1 cellular context compared by ENCODE assay signal in genomic region chr6:44245912-44246662, GRCh38.
TF ChIP-seq lines count a peak whose summit lies in the region.

No MANE protein-coding gene starts in this region.

TF ChIP-seq in HepG2, 621 proteins besides CTCF, POLR2A, EP300 and RAD21 (continued from another document and continues in another):
- TF ChIP-seq ERF (CRISPR knock-in tag; IDR thresholded peaks at IDR 0.05): peak; percentile 69; the same call in 1 of the 2 replicates
- 0 out of 2 replicates have a peak, but pooled peaks have one; percentile 13 for TF ChIP-seq ZNF383 (CRISPR knock-in tag; IDR thresholded peaks at IDR 0.05; ENCODE audit: borderline replicate concordance)
- peak; percentile 50; the same call in 1 of the 2 replicates for TF ChIP-seq ZMYM3 (CRISPR knock-in tag; IDR thresholded peaks at IDR 0.05)
- peak; percentile 39 for TF ChIP-seq ZNF879 (CRISPR knock-in tag; IDR thresholded peaks at IDR 0.05)
- TF ChIP-seq ZNF790 (CRISPR knock-in tag; IDR thresholded peaks at IDR 0.05; ENCODE audit: borderline replicate concordance): no peak
- no peak for TF ChIP-seq ZNF678 (CRISPR knock-in tag; IDR thresholded peaks at IDR 0.05)
- TF ChIP-seq ELF1 (CRISPR knock-in tag; IDR thresholded peaks at IDR 0.05): peak; percentile 53; the same call in 1 of the 2 replicates
- TF ChIP-seq ZNF776 (CRISPR knock-in tag; IDR thresholded peaks at IDR 0.05): peak; percentile 45
- peak; percentile 98 for TF ChIP-seq BCL3 (CRISPR knock-in tag; IDR thresholded peaks at IDR 0.05)
- no peak for TF ChIP-seq ZNF670 (CRISPR knock-in tag; IDR thresholded peaks at IDR 0.05; ENCODE audit: borderline replicate concordance)
- peak; percentile 39; the same call in 1 of the 2 replicates for TF ChIP-seq BCL6 (CRISPR knock-in tag; IDR thresholded peaks at IDR 0.05)
- no peak for TF ChIP-seq NFIC (IDR thresholded peaks at IDR 0.05; ENCODE audit: low read length)
- peak; percentile 97 for TF ChIP-seq ARNT2 (CRISPR knock-in tag; IDR thresholded peaks at IDR 0.05; ENCODE audit: low read depth)
- no peak for TF ChIP-seq ARNT (IDR thresholded peaks at IDR 0.05)
- TF ChIP-seq NR2F6 (IDR thresholded peaks at IDR 0.05): no peak
- peak; percentile 32; the same call in 1 of the 2 replicates for TF ChIP-seq NR2F6 (CRISPR knock-in tag; IDR thresholded peaks at IDR 0.05)
- no peak for TF ChIP-seq NPAS2 (CRISPR knock-in tag; IDR thresholded peaks at IDR 0.05; ENCODE audit: borderline replicate concordance)
- peak; percentile 87 for TF ChIP-seq ZC3H13 (CRISPR knock-in tag; IDR thresholded peaks at IDR 0.05)
- no peak; a peak in 1 of 4 replicates for TF ChIP-seq REST (IDR thresholded peaks at IDR 0.05; ENCODE audit: borderline replicate concordance in 1 of 2, low read depth in 1 of 2, low read length in 2 of 2)
- TF ChIP-seq SRSF4 (IDR thresholded peaks at IDR 0.05; ENCODE audit: low read depth, low read length, poor library complexity, severe bottlenecking): no peak
- TF ChIP-seq ADNP (CRISPR knock-in tag; IDR thresholded peaks at IDR 0.05): no peak
- TF ChIP-seq ZNF687 (CRISPR knock-in tag; IDR thresholded peaks at IDR 0.05): peak; percentile 94
- TF ChIP-seq SMAD9 (CRISPR knock-in tag; IDR thresholded peaks at IDR 0.05): 0 out of 2 replicates have a peak, but pooled peaks have one; percentile 80
- TF ChIP-seq TARDBP (CRISPR knock-in tag; IDR thresholded peaks at IDR 0.05): peak; percentile 87
- peak; percentile 57 for TF ChIP-seq SALL1 (CRISPR knock-in tag; IDR thresholded peaks at IDR 0.05)
- TF ChIP-seq SRSF1 (optimal IDR thresholded peaks at IDR 0.05; ENCODE audit: low read depth, low read length): peak; percentile 96
- TF ChIP-seq MEIS2 (CRISPR knock-in tag; IDR thresholded peaks at IDR 0.05): peak; percentile 91
- TF ChIP-seq ZNF775 (CRISPR knock-in tag; IDR thresholded peaks at IDR 0.05; ENCODE audit: borderline replicate concordance): no peak
- TF ChIP-seq NRL (CRISPR knock-in tag; IDR thresholded peaks at IDR 0.05; ENCODE audit: borderline replicate concordance): peak; percentile 8; the same call in 1 of the 2 replicates
- no peak for TF ChIP-seq ZBTB37 (CRISPR knock-in tag; IDR thresholded peaks at IDR 0.05)
- TF ChIP-seq GZF1 (CRISPR knock-in tag; IDR thresholded peaks at IDR 0.05): peak; percentile 1; the same call in 1 of the 2 replicates
- TF ChIP-seq ZNF768 (CRISPR knock-in tag; IDR thresholded peaks at IDR 0.05): peak; percentile 48
- TF ChIP-seq ZNF512B (CRISPR knock-in tag; IDR thresholded peaks at IDR 0.05; ENCODE audit: borderline replicate concordance): peak; percentile 92; the same call in 1 of the 2 replicates
- peak; percentile 69; the same call in 1 of the 2 replicates for TF ChIP-seq RFXAP (CRISPR knock-in tag; IDR thresholded peaks at IDR 0.05; ENCODE audit: borderline replicate concordance)
- peak; percentile 61; the same call in 1 of the 2 replicates for TF ChIP-seq FOXJ3 (CRISPR knock-in tag; IDR thresholded peaks at IDR 0.05; ENCODE audit: borderline replicate concordance)
- TF ChIP-seq ZNF18 (CRISPR knock-in tag; IDR thresholded peaks at IDR 0.05; ENCODE audit: insufficient replicate concordance): peak; percentile 76
- TF ChIP-seq DPF2 (CRISPR knock-in tag; IDR thresholded peaks at IDR 0.05; ENCODE audit: borderline replicate concordance, low read depth): no peak; the same call in 1 of the 2 replicates
- peak; percentile 88 for TF ChIP-seq AKAP8 (CRISPR knock-in tag; IDR thresholded peaks at IDR 0.05)
- peak; percentile 25 for TF ChIP-seq BRCA1 (CRISPR knock-in tag; IDR thresholded peaks at IDR 0.05)
- no peak; the same call in 1 of the 2 replicates for TF ChIP-seq ZNF317 (CRISPR knock-in tag; IDR thresholded peaks at IDR 0.05)
- TF ChIP-seq ZBTB8A (CRISPR knock-in tag; IDR thresholded peaks at IDR 0.05; ENCODE audit: borderline replicate concordance, low read depth): no peak
- TF ChIP-seq MXD1 (CRISPR knock-in tag; IDR thresholded peaks at IDR 0.05): peak; percentile 83; the same call in 1 of the 2 replicates
- peak; percentile 74 for TF ChIP-seq MIER3 (CRISPR knock-in tag; IDR thresholded peaks at IDR 0.05; ENCODE audit: borderline replicate concordance)
- TF ChIP-seq ZNF574 (CRISPR knock-in tag; IDR thresholded peaks at IDR 0.05): peak; percentile 81
- no peak for TF ChIP-seq ZNF674 (CRISPR knock-in tag; IDR thresholded peaks at IDR 0.05; ENCODE audit: low read depth)
- TF ChIP-seq ZNF761 (CRISPR knock-in tag; conservative IDR thresholded peaks at IDR 0.05): peak; percentile 29; the same call in 1 of the 2 replicates
- TF ChIP-seq ZEB1 (IDR thresholded peaks at IDR 0.05; ENCODE audit: insufficient replicate concordance, low read depth): peak; percentile 87
- peak; percentile 58; the same call in 1 of the 2 replicates for TF ChIP-seq TGIF2 (CRISPR knock-in tag; IDR thresholded peaks at IDR 0.05)
